8 cellular contexts compared by ENCODE assay signal in genomic region chr19:46404039-46404883, GRCh38. TPM values are rescaled to one million over a fixed set of nuclear protein-coding genes. Genes with fewer than 3 reads are reported as not detected.
DNase-seq lines count a peak whose midpoint lies in the region; ATAC-seq and TF ChIP-seq lines count a peak whose summit lies in the region.

No MANE protein-coding gene starts in this region.

- DNase-seq in AG10803 (ENCODE audit: low read depth) = peak; percentile 48
- DNase-seq in ecto neural progenitor cell (ENCODE audit: low spot score) = peak; percentile 80
- DNase-seq in mesendoderm = peak; percentile 82
- no peak for DNase-seq in upper lobe of right lung
- DNase-seq in NCI-H2081 treated with DMSO at 0.1 percent for 48 hours (lab: John Stamatoyannopoulos, UW) = no peak
- no peak for DNase-seq in NCI-H187 (lab: John Stamatoyannopoulos, UW)

- H3K4me1 Mint-ChIP-seq in IgD-negative memory B cell = peaks cover 5 to 13% (median 8%) of the 10 kb centered on the region in 3 donors

- no peaks in the 10 kb centered on the region for H3K36me3 ChIP-seq in mesendoderm (ENCODE audit: control insufficient read depth, insufficient read depth, low read length)
- H3K36me3 ChIP-seq in upper lobe of right lung = no peaks in the 10 kb centered on the region

- H3K36me3 Mint-ChIP-seq in IgD-negative memory B cell = no peaks in the 10 kb centered on the region

- intact Hi-C loops in upper lobe of right lung (cut with DNase I) = no loop called here

- H3K23ac ChIP-seq in mesendoderm (ENCODE audit: low read length) = no peak overlapping the region

- no peak overlapping the region for H2BK5ac ChIP-seq in mesendoderm (ENCODE audit: low read length)

- no peaks in the 10 kb centered on the region for H3K79me1 ChIP-seq in mesendoderm (ENCODE audit: low read length)

- H3K9me3 ChIP-seq in upper lobe of right lung = no peaks in the 10 kb centered on the region

- no peak overlapping the region for H4K5ac ChIP-seq in mesendoderm (ENCODE audit: low read length)

- peak overlapping the region in 2 of 3 donors; percentile 53 to 81 for H3K27ac Mint-ChIP-seq in IgD-negative memory B cell

- ATAC-seq in upper lobe of right lung (peak; percentile 70), HG03378 (IDR thresholded peaks at IDR 0.05; ENCODE audit: unreplicated experiment) (no peak)

- no peak overlapping the region for H2BK120ac ChIP-seq in mesendoderm (ENCODE audit: low read depth, low read length)

- peak overlapping the region; percentile 53 for H3K4me3 ChIP-seq in AG10803 (ENCODE audit: low read length)
- H3K4me3 ChIP-seq in mesendoderm (ENCODE audit: low read length) = peak overlapping the region; percentile 22
- peak overlapping the region; percentile 48 for H3K4me3 ChIP-seq in upper lobe of right lung

- H2BK15ac ChIP-seq in mesendoderm (replicated peaks; ENCODE audit: low read depth) = no peak overlapping the region

- H3K4me3 Mint-ChIP-seq in IgD-negative memory B cell = peak overlapping the region; percentile 45 to 75 (median 67)

- no peak overlapping the region for H4K8ac ChIP-seq in mesendoderm (ENCODE audit: low read depth, low read length)

- H3K9ac ChIP-seq in mesendoderm (ENCODE audit: low read length) = peak overlapping the region; percentile 69

- no peaks in the 10 kb centered on the region for H3K79me2 ChIP-seq in mesendoderm (ENCODE audit: control insufficient read depth, insufficient read depth, low read length)

- no peak overlapping the region for H2AK5ac ChIP-seq in mesendoderm (ENCODE audit: low read length)

- H3K27ac ChIP-seq in mesendoderm (ENCODE audit: low read depth, low read length) = no peak overlapping the region
- peak overlapping the region; percentile 47 for H3K27ac ChIP-seq in upper lobe of right lung

- H3K27me3 ChIP-seq in mesendoderm (ENCODE audit: insufficient read depth, low read length, poor library complexity) (peaks cover 5% of the 10 kb centered on the region), upper lobe of right lung (peaks cover 32% of the 10 kb centered on the region)

- TF ChIP-seq CTCF in AG10803 (conservative IDR thresholded peaks at IDR 0.05; ENCODE audit: low read length) (peak; percentile 49), upper lobe of right lung (IDR thresholded peaks at IDR 0.05) (peak; percentile 25)

- peak overlapping the region; percentile 70 for H3K4me2 ChIP-seq in mesendoderm (ENCODE audit: low read length)

- H3K4ac ChIP-seq in mesendoderm (ENCODE audit: low read depth, low read length) = peak overlapping the region; percentile 44

- WGBS in mesendoderm (ENCODE audit: extremely low coverage, insufficient coverage, low lambda C conversion rate) = no CpG with 5 or more reads among the region's 42 CpGs

- no peaks in the 10 kb centered on the region for H3K9me3 Mint-ChIP-seq in IgD-negative memory B cell

- H3K56ac ChIP-seq in mesendoderm (ENCODE audit: low read length) = peak overlapping the region; percentile 89

- H3K27me3 Mint-ChIP-seq in IgD-negative memory B cell = peaks cover 65% of the 10 kb centered on the region

- peak overlapping the region; percentile 33 for H3K18ac ChIP-seq in mesendoderm (ENCODE audit: low read length)

- peaks cover 1% of the 10 kb centered on the region for H3K4me1 ChIP-seq in mesendoderm (ENCODE audit: control insufficient read depth, low read depth, low read length)
- peaks cover 10% of the 10 kb centered on the region for H3K4me1 ChIP-seq in upper lobe of right lung

RNA-seq across cellular contexts. Expression of gene CCDC8, which starts 9.1 kb away (rescaled TPM):
- polyA plus RNA-seq in IgD-negative memory B cell = not detected
- polyA plus RNA-seq in mesendoderm (2013, experiment 1 of 2) = 11.5 TPM
- polyA plus RNA-seq in mesendoderm (2013, experiment 2 of 2) = 12.1 TPM
- 8.9 TPM for total RNA-seq in upper lobe of right lung

RNA-seq across cellular contexts. Expression of gene PNMA8C, which starts 24.5 kb away (rescaled TPM):
- polyA plus RNA-seq in IgD-negative memory B cell = not detected
- 0.08 TPM for polyA plus RNA-seq in mesendoderm (2013, experiment 1 of 2)
- 0.10 TPM for polyA plus RNA-seq in mesendoderm (2013, experiment 2 of 2)
- not detected for total RNA-seq in upper lobe of right lung

RNA-seq across cellular contexts. Expression of gene PPP5C, which starts 57.4 kb away (rescaled TPM):
- 32.9 TPM for polyA plus RNA-seq in IgD-negative memory B cell
- polyA plus RNA-seq in mesendoderm (2013, experiment 1 of 2) = 87.3 TPM
- polyA plus RNA-seq in mesendoderm (2013, experiment 2 of 2) = 86.9 TPM
- 50.0 TPM for total RNA-seq in upper lobe of right lung

Comparison
In these comparisons a context has a peak if more than half of its experiments do, and no peak if none do; other contexts are left out.
1. DNase-seq: peak in AG10803 (single experiment), ecto neural progenitor cell (single experiment) and mesendoderm (single experiment); none in upper lobe of right lung (single experiment), NCI-H2081 treated with DMSO at 0.1 percent for 48 hours (single experiment) and NCI-H187 (0 of 2).
2. Peak in every context shown above with its lines, with median percentiles within 50 percentile points of each other: H3K4me3 ChIP-seq.